Comparison of ENCODE assay signal across 2 cellular contexts in the genomic region with DNA sequence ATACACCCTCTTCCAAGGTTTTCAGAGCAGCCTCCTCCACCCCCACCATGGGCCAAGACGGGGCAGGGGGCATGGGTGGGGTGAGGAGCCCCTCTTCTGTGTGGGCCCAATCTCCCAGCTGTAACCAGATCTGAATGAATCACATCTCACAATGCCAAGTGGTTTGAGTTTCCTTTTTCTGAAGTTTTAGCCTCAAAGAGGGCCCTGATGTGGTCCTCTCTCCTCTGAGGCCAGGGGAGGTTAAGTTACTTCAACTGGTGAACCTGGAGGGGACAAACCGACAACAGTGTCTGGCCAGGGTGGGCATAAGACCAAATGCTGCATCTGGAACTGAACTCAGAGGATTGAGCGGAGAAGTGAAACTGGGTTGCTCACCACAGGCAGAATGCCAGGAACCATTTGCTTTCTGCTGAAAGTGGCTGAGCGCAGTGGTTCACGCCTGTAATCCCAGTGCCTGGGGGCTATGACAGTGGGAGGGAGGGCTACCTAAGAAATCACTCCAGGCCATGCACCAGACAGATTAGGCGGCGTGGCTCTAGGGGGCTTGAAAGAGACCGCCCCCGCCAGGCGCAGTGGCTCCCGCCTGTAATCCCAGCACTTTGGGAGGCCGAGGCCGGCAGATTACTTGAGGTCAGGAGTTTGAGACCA.
TF ChIP-seq lines count a peak whose summit lies in the region.

No MANE protein-coding gene starts in this region.

TF ChIP-seq in liver, 16 proteins besides CTCF, POLR2A, EP300 and RAD21:
- TF ChIP-seq GABPA (IDR thresholded peaks at IDR 0.05 in 1 of 2, conservative IDR thresholded peaks at IDR 0.05 in 1 of 2) = no peak
- TF ChIP-seq YY1 (IDR thresholded peaks at IDR 0.05) = peak; percentile 7

TF ChIP-seq in HepG2, 621 proteins besides CTCF, POLR2A, EP300 and RAD21:
- TF ChIP-seq, protein P1, sequence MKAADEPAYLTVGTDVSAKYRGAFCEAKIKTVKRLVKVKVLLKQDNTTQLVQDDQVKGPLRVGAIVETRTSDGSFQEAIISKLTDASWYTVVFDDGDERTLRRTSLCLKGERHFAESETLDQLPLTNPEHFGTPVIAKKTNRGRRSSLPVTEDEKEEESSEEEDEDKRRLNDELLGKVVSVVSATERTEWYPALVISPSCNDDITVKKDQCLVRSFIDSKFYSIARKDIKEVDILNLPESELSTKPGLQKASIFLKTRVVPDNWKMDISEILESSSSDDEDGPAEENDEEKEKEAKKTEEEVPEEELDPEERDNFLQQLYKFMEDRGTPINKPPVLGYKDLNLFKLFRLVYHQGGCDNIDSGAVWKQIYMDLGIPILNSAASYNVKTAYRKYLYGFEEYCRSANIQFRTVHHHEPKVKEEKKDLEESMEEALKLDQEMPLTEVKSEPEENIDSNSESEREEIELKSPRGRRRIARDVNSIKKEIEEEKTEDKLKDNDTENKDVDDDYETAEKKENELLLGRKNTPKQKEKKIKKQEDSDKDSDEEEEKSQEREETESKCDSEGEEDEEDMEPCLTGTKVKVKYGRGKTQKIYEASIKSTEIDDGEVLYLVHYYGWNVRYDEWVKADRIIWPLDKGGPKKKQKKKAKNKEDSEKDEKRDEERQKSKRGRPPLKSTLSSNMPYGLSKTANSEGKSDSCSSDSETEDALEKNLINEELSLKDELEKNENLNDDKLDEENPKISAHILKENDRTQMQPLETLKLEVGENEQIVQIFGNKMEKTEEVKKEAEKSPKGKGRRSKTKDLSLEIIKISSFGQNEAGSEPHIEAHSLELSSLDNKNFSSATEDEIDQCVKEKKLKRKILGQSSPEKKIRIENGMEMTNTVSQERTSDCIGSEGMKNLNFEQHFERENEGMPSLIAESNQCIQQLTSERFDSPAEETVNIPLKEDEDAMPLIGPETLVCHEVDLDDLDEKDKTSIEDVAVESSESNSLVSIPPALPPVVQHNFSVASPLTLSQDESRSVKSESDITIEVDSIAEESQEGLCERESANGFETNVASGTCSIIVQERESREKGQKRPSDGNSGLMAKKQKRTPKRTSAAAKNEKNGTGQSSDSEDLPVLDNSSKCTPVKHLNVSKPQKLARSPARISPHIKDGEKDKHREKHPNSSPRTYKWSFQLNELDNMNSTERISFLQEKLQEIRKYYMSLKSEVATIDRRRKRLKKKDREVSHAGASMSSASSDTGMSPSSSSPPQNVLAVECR (CRISPR knock-in tag; IDR thresholded peaks at IDR 0.05; ENCODE audit: borderline replicate concordance) = no peak
- TF ChIP-seq RFXANK (CRISPR knock-in tag; IDR thresholded peaks at IDR 0.05) = no peak
- no peak for TF ChIP-seq SP140L (CRISPR knock-in tag; IDR thresholded peaks at IDR 0.05; ENCODE audit: borderline replicate concordance)
- no peak for TF ChIP-seq MAZ (IDR thresholded peaks at IDR 0.05; ENCODE audit: borderline replicate concordance, low read depth, low read length)
- TF ChIP-seq MAZ (CRISPR knock-in tag; IDR thresholded peaks at IDR 0.05; ENCODE audit: low read depth) = no peak
- no peak for TF ChIP-seq IKZF5 (CRISPR knock-in tag; IDR thresholded peaks at IDR 0.05)
- no peak for TF ChIP-seq TBP (CRISPR knock-in tag; IDR thresholded peaks at IDR 0.05)
- no peak for TF ChIP-seq ZHX1 (CRISPR knock-in tag; IDR thresholded peaks at IDR 0.05; ENCODE audit: low read depth)
